35 cellular contexts compared by ENCODE assay signal in genomic region chr3:123323781-123324180, GRCh38.
"Had no signal": no experiment of that assay in that cellular context is flagged by ENCODE, and none has a peak within 500 bp of the region (broad histone marks: within the 10 kb centered on the region; RNA-seq: fewer than 3 reads in every experiment).

No MANE protein-coding gene starts in this region.

- H3K9me3 ChIP-seq: Peyer's patch had no signal

- H3K27ac ChIP-seq: cardiac muscle cell, Peyer's patch, WERI-Rb-1 had no signal

- H3K4me3 Mint-ChIP-seq: activated CD4-positive, alpha-beta memory T cell treated with anti-CD3 and anti-CD28 coated beads, Interleukin-2, amount 10 ng/mL, durations not matched to agents 7 days and 5 days; activated CD8-positive, alpha-beta memory T cell treated with anti-CD3 and anti-CD28 coated beads, Interleukin-2, amount 10 ng/mL, durations not matched to agents 7 days and 5 days; activated naive CD4-positive, alpha-beta T cell treated with anti-CD3 and anti-CD28 coated beads, Interleukin-2, amount 10 ng/mL, durations not matched to agents 7 days and 5 days; activated naive CD8-positive, alpha-beta T cell; activated naive CD8-positive, alpha-beta T cell treated with anti-CD3 and anti-CD28 coated beads, Interleukin-2, amount 50 U/mL, for 24 hours had no signal

- H3K36me3 ChIP-seq: Peyer's patch, WERI-Rb-1 had no signal

- H3K4me3 ChIP-seq: cardiac muscle cell, Peyer's patch had no signal

- H3K27me3 ChIP-seq: Peyer's patch had no signal

- H3K36me3 Mint-ChIP-seq: activated CD8-positive, alpha-beta memory T cell treated with anti-CD3 and anti-CD28 coated beads, Interleukin-2, amount 10 ng/mL, durations not matched to agents 7 days and 5 days; activated naive CD4-positive, alpha-beta T cell treated with anti-CD3 and anti-CD28 coated beads, Interleukin-2, amount 10 ng/mL, durations not matched to agents 7 days and 5 days; activated naive CD8-positive, alpha-beta T cell had no signal

- H3K9me3 Mint-ChIP-seq: activated CD4-positive, alpha-beta memory T cell treated with anti-CD3 and anti-CD28 coated beads, Interleukin-2, amount 10 ng/mL, durations not matched to agents 7 days and 5 days; activated naive CD4-positive, alpha-beta T cell treated with anti-CD3 and anti-CD28 coated beads, Interleukin-2, amount 10 ng/mL, durations not matched to agents 7 days and 5 days; activated naive CD8-positive, alpha-beta T cell treated with anti-CD3 and anti-CD28 coated beads, Interleukin-2, amount 50 U/mL, for 24 hours had no signal

- DNase-seq: activated CD4-positive, alpha-beta memory T cell treated with anti-CD3 and anti-CD28 coated beads, Interleukin-2, amount 10 ng/mL, durations not matched to agents 7 days and 5 days; activated CD4-positive, alpha-beta T cell treated with anti-CD3 and anti-CD28 coated beads for 1 hour; activated CD4-positive, alpha-beta T cell treated with anti-CD3 and anti-CD28 coated beads for 48 hours; activated CD4-positive, CD25-positive, alpha-beta regulatory T cell; activated CD8-positive, alpha-beta memory T cell treated with anti-CD3 and anti-CD28 coated beads for 24 hours; activated CD8-positive, alpha-beta memory T cell treated with anti-CD3 and anti-CD28 coated beads, Interleukin-2, amount 10 ng/mL, durations not matched to agents 7 days and 5 days; activated CD8-positive, alpha-beta memory T cell treated with anti-CD3 and anti-CD28 coated beads, Interleukin-2, amount 50 U/mL, for 48 hours; activated effector memory CD4-positive, alpha-beta T cell treated with Interleukin-2 at 50 U/mL for 16 hours; activated naive CD4-positive, alpha-beta T cell treated with anti-CD3 and anti-CD28 coated beads, Interleukin-2, amount 10 ng/mL, durations not matched to agents 7 days and 5 days; activated naive CD8-positive, alpha-beta T cell treated with anti-CD3 and anti-CD28 coated beads, Interleukin-2, amount 50 U/mL, for 24 hours; activated T-cell treated with anti-CD3 and anti-CD28 coated beads, Interleukin-2, amount 50 U/mL, for 48 hours; amniotic stem cell; cerebellar nuclear complex; MM.1S; MV-4-11; NCI-H1092; NCI-H1436 treated with DMSO at 0.1 percent for 48 hours; NCI-H1694 treated with DMSO at 0.1 percent for 48 hours; NCI-H2029; NCI-H510A; NCI-H526; NCI-H748 treated with DMSO at 0.1 percent for 48 hours; NK-92 treated with Interleukin-12 subunit alpha and Interleukin-12 subunit beta, amount 100 ng/mL, for 24 hours; PC-3; RPMI8226; SIG-M5; SW 1271; T-helper 1 cell; T-helper 2 cell; T-helper 9 cell; WERI-Rb-1 had no signal

- H3K4me1 ChIP-seq: Peyer's patch had no signal

- H3K27ac Mint-ChIP-seq: activated CD4-positive, alpha-beta memory T cell treated with anti-CD3 and anti-CD28 coated beads, Interleukin-2, amount 10 ng/mL, durations not matched to agents 7 days and 5 days; activated CD8-positive, alpha-beta memory T cell treated with anti-CD3 and anti-CD28 coated beads, Interleukin-2, amount 10 ng/mL, durations not matched to agents 7 days and 5 days; activated naive CD8-positive, alpha-beta T cell; activated naive CD8-positive, alpha-beta T cell treated with anti-CD3 and anti-CD28 coated beads, Interleukin-2, amount 50 U/mL, for 24 hours had no signal

- H3K4me1 Mint-ChIP-seq: activated CD4-positive, alpha-beta memory T cell treated with anti-CD3 and anti-CD28 coated beads, Interleukin-2, amount 10 ng/mL, durations not matched to agents 7 days and 5 days; activated CD8-positive, alpha-beta memory T cell treated with anti-CD3 and anti-CD28 coated beads, Interleukin-2, amount 10 ng/mL, durations not matched to agents 7 days and 5 days; activated naive CD4-positive, alpha-beta T cell treated with anti-CD3 and anti-CD28 coated beads, Interleukin-2, amount 10 ng/mL, durations not matched to agents 7 days and 5 days; activated naive CD8-positive, alpha-beta T cell treated with anti-CD3 and anti-CD28 coated beads, Interleukin-2, amount 50 U/mL, for 24 hours had no signal

- ATAC-seq: activated CD8-positive, alpha-beta memory T cell treated with anti-CD3 and anti-CD28 coated beads, Interleukin-2, amount 10 ng/mL, durations not matched to agents 7 days and 5 days; activated naive CD8-positive, alpha-beta T cell treated with anti-CD3 and anti-CD28 coated beads, Interleukin-2, amount 50 U/mL, for 24 hours; PC-3; SK-N-SH treated with all-trans-retinoic acid at 6 μM for 48 hours had no signal
